ENCODE assay signal across 9 cellular contexts in genomic region chr22:36319595-36320497, GRCh38.
DNase-seq lines count a peak whose midpoint lies in the region; ATAC-seq and TF ChIP-seq lines count a peak whose summit lies in the region.
"Had no signal": no experiment of that assay in that cellular context is flagged by ENCODE, and none has a peak within 500 bp of the region (broad histone marks: within the 10 kb centered on the region; RNA-seq: fewer than 3 reads in every experiment).

No MANE protein-coding gene starts in this region.

- no peaks in the 10 kb centered on the region for H3K4me1 Mint-ChIP-seq in activated T-cell treated with anti-CD3 and anti-CD28 coated beads, Interleukin-2, amount 50 U/mL, for 72 hours (ENCODE audit: low read depth)
- peaks cover 4% of the 10 kb centered on the region for H3K4me1 Mint-ChIP-seq in activated naive CD8-positive, alpha-beta T cell treated with anti-CD3 and anti-CD28 coated beads for 36 hours

- peaks cover 15 to 47% of the 10 kb centered on the region in 2 donors for H3K36me3 Mint-ChIP-seq in activated T-cell treated with anti-CD3 and anti-CD28 coated beads, Interleukin-2, amount 50 U/mL, for 72 hours (ENCODE audit: insufficient read depth in 2 of 2)
- peaks cover 34% of the 10 kb centered on the region for H3K36me3 Mint-ChIP-seq in activated naive CD8-positive, alpha-beta T cell treated with anti-CD3 and anti-CD28 coated beads for 36 hours

- H3K4me3 ChIP-seq in left lung (no peak overlapping the region), stomach smooth muscle (ENCODE audit: low read length in 2 of 2) (no peak overlapping the region), thyroid gland (replicated peaks in 1 of 3) (no peak overlapping the region)

- intact Hi-C loops in left lung (cut with DNase I) (loop anchor here (10.0 kb wide), 1 partner anchor 145 kb away; no protein-coding TSS in a partner anchor), thyroid gland (cut with DNase I) (loop anchor here (5.0 kb wide), 1 partner anchor 152 kb away; no protein-coding TSS in a partner anchor)

- H3K27ac ChIP-seq in left lung (peak overlapping the region; percentile 19 to 48), stomach smooth muscle (ENCODE audit: low read length) (peak overlapping the region; percentile 99), thyroid gland (peak overlapping the region in 1 of 3 donors; percentile 11)

- DNase-seq in activated T-cell treated with anti-CD3 and anti-CD28 coated beads, Interleukin-2, amount 50 U/mL, for 72 hours, result no peak
- DNase-seq in activated T-cell treated with anti-CD3 and anti-CD28 coated beads, Interleukin-2, amount 50 U/mL, for 48 hours, result no peak
- DNase-seq in activated naive CD8-positive, alpha-beta T cell treated with anti-CD3 and anti-CD28 coated beads for 36 hours, result no peak
- DNase-seq in left lung (no peak), thyroid gland (no peak), Kasumi-1 (lab: John Stamatoyannopoulos, UW) (no peak), DMS 273 treated with DMSO at 0.1 percent for 48 hours (lab: John Stamatoyannopoulos, UW) (no peak)
- DNase-seq: T-helper 9 cell had no signal

- H3K4me1 ChIP-seq in left lung, result peaks cover 20 to 44% of the 10 kb centered on the region in 2 donors
- peaks cover 69% of the 10 kb centered on the region for H3K4me1 ChIP-seq in stomach smooth muscle (ENCODE audit: control insufficient read depth, insufficient read depth, low read length)
- H3K4me1 ChIP-seq in thyroid gland, result peaks cover 22 to 25% of the 10 kb centered on the region in 2 donors

- TF ChIP-seq CTCF in left lung (IDR thresholded peaks at IDR 0.05), result no peak
- no peak for TF ChIP-seq CTCF in thyroid gland (IDR thresholded peaks at IDR 0.05)

- H3K9me3 ChIP-seq in left lung (no peaks in the 10 kb centered on the region), stomach smooth muscle (ENCODE audit: control insufficient read depth in 2 of 2, low read length in 2 of 2) (no peaks in the 10 kb centered on the region), thyroid gland (no peaks in the 10 kb centered on the region)

- 86 to 94% methylated on average over 21 to 26 of the region's 26 CpGs for WGBS in thyroid gland, 2 donors

- H3K27me3 Mint-ChIP-seq in activated T-cell treated with anti-CD3 and anti-CD28 coated beads, Interleukin-2, amount 50 U/mL, for 72 hours (ENCODE audit: low read depth), result no peaks in the 10 kb centered on the region
- H3K27me3 Mint-ChIP-seq in activated naive CD8-positive, alpha-beta T cell treated with anti-CD3 and anti-CD28 coated beads for 36 hours, result no peaks in the 10 kb centered on the region

- ATAC-seq in activated T-cell treated with anti-CD3 and anti-CD28 coated beads, Interleukin-2, amount 50 U/mL, for 72 hours (replicated peaks in 1 of 2), result peak in 1 of 2 donors; percentile 12
- ATAC-seq in left lung, result no peak

- H3K27ac Mint-ChIP-seq in activated T-cell treated with anti-CD3 and anti-CD28 coated beads, Interleukin-2, amount 50 U/mL, for 72 hours, result peak overlapping the region; percentile 77
- H3K27ac Mint-ChIP-seq in activated naive CD8-positive, alpha-beta T cell treated with anti-CD3 and anti-CD28 coated beads for 36 hours, result peak overlapping the region; percentile 40

- H3K9me3 Mint-ChIP-seq in activated T-cell treated with anti-CD3 and anti-CD28 coated beads, Interleukin-2, amount 50 U/mL, for 72 hours, result no peaks in the 10 kb centered on the region
- no peaks in the 10 kb centered on the region for H3K9me3 Mint-ChIP-seq in activated naive CD8-positive, alpha-beta T cell treated with anti-CD3 and anti-CD28 coated beads for 36 hours

- H3K4me3 Mint-ChIP-seq in activated T-cell treated with anti-CD3 and anti-CD28 coated beads, Interleukin-2, amount 50 U/mL, for 72 hours, result no peak overlapping the region
- no peak overlapping the region for H3K4me3 Mint-ChIP-seq in activated naive CD8-positive, alpha-beta T cell treated with anti-CD3 and anti-CD28 coated beads for 36 hours

- H3K36me3 ChIP-seq in left lung, result peaks cover 0 to 100% of the 10 kb centered on the region in 2 donors
- peaks cover 73 to 77% of the 10 kb centered on the region in 2 donors for H3K36me3 ChIP-seq in stomach smooth muscle (ENCODE audit: control insufficient read depth in 2 of 2, insufficient read depth in 2 of 2, low read length in 2 of 2)
- H3K36me3 ChIP-seq in thyroid gland, result peaks cover 61 to 72% of the 10 kb centered on the region in 2 donors

- no peak for TF ChIP-seq POLR2A in thyroid gland (IDR thresholded peaks at IDR 0.05)

- no peaks in the 10 kb centered on the region for H3K27me3 ChIP-seq in left lung
- H3K27me3 ChIP-seq in stomach smooth muscle (ENCODE audit: control insufficient read depth in 1 of 2, insufficient read depth in 2 of 2, low read length in 2 of 2), result no peaks in the 10 kb centered on the region
- H3K27me3 ChIP-seq in thyroid gland, result no peaks in the 10 kb centered on the region

- H3K9ac ChIP-seq in stomach smooth muscle (ENCODE audit: low read length in 2 of 2), result peak overlapping the region in 1 of 2 donors; percentile 26
